ENCODE assay signal across 1 cellular context in the genomic region with DNA sequence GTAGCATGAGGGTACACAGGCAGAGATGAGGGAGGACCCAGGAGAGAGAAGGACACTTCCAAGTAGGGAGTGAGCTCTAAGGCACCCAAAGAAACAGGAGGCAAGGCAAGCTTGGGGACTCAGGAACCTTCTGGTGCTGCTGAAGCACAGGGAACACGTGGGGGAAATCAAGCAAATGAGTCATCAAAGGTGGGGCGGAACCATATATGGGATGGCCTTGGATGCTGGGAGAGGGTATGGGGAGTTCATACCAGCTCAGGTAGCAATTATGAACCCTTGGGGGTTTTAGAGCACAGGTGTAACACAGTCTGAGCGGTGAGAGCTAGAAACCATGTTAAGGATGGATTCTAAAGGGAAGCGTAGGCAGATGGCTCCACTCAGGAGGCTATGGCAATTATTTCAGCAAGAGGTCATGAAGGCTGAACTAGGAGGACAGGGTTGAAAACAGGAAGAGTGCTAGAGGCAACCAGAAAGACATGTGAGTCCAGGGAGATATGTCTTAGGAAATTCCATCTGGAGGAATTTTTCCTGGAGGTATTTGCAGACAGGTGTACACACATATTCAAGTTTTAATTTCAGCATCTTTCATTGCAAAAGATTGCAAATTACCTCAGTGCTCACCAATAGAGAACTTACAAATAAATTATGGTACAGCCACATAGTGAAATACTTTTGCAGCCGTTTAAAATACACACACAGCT.
TF ChIP-seq lines count a peak whose summit lies in the region.

No MANE protein-coding gene starts in this region.

TF ChIP-seq in IMR-90, 13 proteins besides CTCF, POLR2A, EP300 and RAD21:
- no peak for TF ChIP-seq FOS (IDR thresholded peaks at IDR 0.05; ENCODE audit: low read depth, low read length)
- TF ChIP-seq, protein P1, sequence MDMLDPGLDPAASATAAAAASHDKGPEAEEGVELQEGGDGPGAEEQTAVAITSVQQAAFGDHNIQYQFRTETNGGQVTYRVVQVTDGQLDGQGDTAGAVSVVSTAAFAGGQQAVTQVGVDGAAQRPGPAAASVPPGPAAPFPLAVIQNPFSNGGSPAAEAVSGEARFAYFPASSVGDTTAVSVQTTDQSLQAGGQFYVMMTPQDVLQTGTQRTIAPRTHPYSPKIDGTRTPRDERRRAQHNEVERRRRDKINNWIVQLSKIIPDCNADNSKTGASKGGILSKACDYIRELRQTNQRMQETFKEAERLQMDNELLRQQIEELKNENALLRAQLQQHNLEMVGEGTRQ (IDR thresholded peaks at IDR 0.05; ENCODE audit: low read depth, low read length) = peak; percentile 18; the same call in 1 of the 2 replicates
